Comparison of ENCODE assay signal across 1 cellular context in the genomic region with DNA sequence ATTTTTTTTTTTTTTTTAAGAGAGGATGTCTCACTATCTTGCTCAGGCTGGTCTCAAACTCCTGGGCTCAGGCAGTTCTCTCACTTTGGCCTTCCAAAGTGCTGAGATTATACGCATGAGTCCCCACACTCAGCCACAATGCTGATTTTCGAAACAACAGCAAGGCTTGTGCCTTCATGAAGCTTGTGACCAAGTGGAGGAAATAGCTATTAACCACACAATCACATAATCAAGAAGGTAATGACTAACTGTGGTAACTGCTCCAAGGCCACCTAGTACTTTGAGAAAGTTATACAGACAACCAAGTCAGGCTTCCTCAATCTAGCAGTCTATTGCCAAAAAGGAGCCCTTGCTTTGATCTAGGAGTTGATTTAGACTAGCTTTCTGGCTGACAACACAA.
TF ChIP-seq lines count a peak whose summit lies in the region.

No MANE protein-coding gene starts in this region.

TF ChIP-seq in IMR-90, 13 proteins besides CTCF, POLR2A, EP300 and RAD21:
- TF ChIP-seq BHLHE40 (IDR thresholded peaks at IDR 0.05; ENCODE audit: low read depth, low read length) (no peak), MXI1 (IDR thresholded peaks at IDR 0.05; ENCODE audit: borderline replicate concordance, low read depth, low read length) (no peak), CHD1 (IDR thresholded peaks at IDR 0.05; ENCODE audit: low read depth, low read length) (no peak), CEBPB (IDR thresholded peaks at IDR 0.05; ENCODE audit: low read depth, low read length) (no peak), SMC3 (IDR thresholded peaks at IDR 0.05; ENCODE audit: low read depth, low read length) (no peak), MAFK (IDR thresholded peaks at IDR 0.05; ENCODE audit: low read depth, low read length) (no peak), NFE2L2 (IDR thresholded peaks at IDR 0.05; ENCODE audit: low read depth, low read length) (no peak), FOS (IDR thresholded peaks at IDR 0.05; ENCODE audit: low read depth, low read length) (no peak), MAZ (IDR thresholded peaks at IDR 0.05; ENCODE audit: borderline replicate concordance, low read depth, low read length) (no peak), RFX5 (IDR thresholded peaks at IDR 0.05; ENCODE audit: low read depth, low read length) (no peak)
- TF ChIP-seq, protein P1, sequence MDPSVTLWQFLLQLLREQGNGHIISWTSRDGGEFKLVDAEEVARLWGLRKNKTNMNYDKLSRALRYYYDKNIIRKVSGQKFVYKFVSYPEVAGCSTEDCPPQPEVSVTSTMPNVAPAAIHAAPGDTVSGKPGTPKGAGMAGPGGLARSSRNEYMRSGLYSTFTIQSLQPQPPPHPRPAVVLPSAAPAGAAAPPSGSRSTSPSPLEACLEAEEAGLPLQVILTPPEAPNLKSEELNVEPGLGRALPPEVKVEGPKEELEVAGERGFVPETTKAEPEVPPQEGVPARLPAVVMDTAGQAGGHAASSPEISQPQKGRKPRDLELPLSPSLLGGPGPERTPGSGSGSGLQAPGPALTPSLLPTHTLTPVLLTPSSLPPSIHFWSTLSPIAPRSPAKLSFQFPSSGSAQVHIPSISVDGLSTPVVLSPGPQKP (IDR thresholded peaks at IDR 0.05; ENCODE audit: borderline replicate concordance, low read depth, low read length), result no peak
- TF ChIP-seq, protein P2, sequence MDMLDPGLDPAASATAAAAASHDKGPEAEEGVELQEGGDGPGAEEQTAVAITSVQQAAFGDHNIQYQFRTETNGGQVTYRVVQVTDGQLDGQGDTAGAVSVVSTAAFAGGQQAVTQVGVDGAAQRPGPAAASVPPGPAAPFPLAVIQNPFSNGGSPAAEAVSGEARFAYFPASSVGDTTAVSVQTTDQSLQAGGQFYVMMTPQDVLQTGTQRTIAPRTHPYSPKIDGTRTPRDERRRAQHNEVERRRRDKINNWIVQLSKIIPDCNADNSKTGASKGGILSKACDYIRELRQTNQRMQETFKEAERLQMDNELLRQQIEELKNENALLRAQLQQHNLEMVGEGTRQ (IDR thresholded peaks at IDR 0.05; ENCODE audit: low read depth, low read length), result no peak
TF ChIP-seq in IMR-90: peak in this region for 0.
